26 cellular contexts compared by ENCODE assay signal in the genomic region with DNA sequence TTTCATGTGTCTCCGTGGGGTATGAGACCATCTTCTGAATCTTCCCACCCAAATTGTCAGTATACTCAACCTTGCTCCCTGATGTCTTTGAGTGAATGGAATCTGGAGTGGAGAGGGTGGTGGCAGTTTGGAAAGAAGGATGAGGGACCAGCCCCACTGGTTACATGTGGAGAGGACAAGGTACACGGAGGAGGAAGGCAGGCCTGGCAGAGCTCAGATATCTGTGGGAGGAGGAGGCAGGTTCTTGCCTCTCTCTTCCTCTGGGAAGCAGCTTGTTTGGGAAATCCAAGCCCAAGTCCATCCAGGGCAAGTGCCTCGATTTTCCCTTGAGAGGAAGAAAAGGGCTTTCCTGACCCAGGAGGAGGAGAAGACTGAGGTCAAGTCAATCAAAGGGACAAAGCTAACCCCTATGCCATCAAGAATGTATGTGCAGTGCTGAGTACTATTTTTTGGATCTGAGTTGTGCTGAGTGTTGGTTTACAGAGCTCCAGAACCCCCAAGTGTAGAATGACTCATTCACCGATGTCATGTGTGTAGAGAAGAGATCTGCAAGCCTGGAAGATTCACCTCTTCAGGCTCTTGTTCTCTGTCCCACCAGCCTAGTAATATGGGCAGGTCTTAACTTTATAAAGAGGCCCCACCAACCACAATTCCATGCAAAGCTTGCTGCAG. TPM values are rescaled to one million over a fixed set of nuclear protein-coding genes. Genes with fewer than 3 reads are reported as not detected.
A peak's percentile ranks its signal among the peaks of the same experiment; 100 is the strongest.
DNase-seq lines count a peak whose midpoint lies in the region; ATAC-seq and TF ChIP-seq lines count a peak whose summit lies in the region.
"Had no signal": no experiment of that assay in that cellular context is flagged by ENCODE, and none has a peak within 500 bp of the region (broad histone marks: within the 10 kb centered on the region; RNA-seq: fewer than 3 reads in every experiment).

No MANE protein-coding gene starts in this region.

- H3K27ac Mint-ChIP-seq in activated CD8-positive, alpha-beta memory T cell treated with anti-CD3 and anti-CD28 coated beads, Interleukin-2, amount 10 ng/mL, durations not matched to agents 7 days and 5 days, result no peak overlapping the region
- peak overlapping the region; percentile 68 for H3K27ac Mint-ChIP-seq in stimulated activated effector memory CD8-positive, alpha-beta T cell treated with anti-CD3 and anti-CD28 coated beads, Interleukin-12 subunit alpha, Interleukin-12 subunit beta, amount 100 ng/mL, for 72 hours
- no peak overlapping the region for H3K27ac Mint-ChIP-seq in immature natural killer cell
- H3K27ac Mint-ChIP-seq: activated naive CD8-positive, alpha-beta T cell treated with anti-CD3 and anti-CD28 coated beads for 36 hours; activated T-helper 1 cell treated with anti-CD3 and anti-CD28 coated beads, Interleukin-12 subunit alpha, Interleukin-12 subunit beta, Interleukin-2, Interleukin-4 antibody, amounts not matched to agents 30 ng/mL and 10 ng/mL and 1 ng/mL, durations not matched to agents 14 hours and 24 hours and 36 hours; CD4-positive, alpha-beta T cell; T-helper 1 cell treated with Interleukin-12 subunit alpha and Interleukin-12 subunit beta and Interleukin-4 antibody, amounts not matched to agents 30 μg/mL and 1 μg/mL, for 36 hours had no signal

- no peaks in the 10 kb centered on the region for H3K27me3 Mint-ChIP-seq in activated CD8-positive, alpha-beta memory T cell treated with anti-CD3 and anti-CD28 coated beads, Interleukin-2, amount 10 ng/mL, durations not matched to agents 7 days and 5 days
- peaks cover 0 to 4% (median 2%) of the 10 kb centered on the region in 3 donors for H3K27me3 Mint-ChIP-seq in immature natural killer cell (ENCODE audit: low read depth in 3 of 3)
- H3K27me3 Mint-ChIP-seq: activated naive CD8-positive, alpha-beta T cell treated with anti-CD3 and anti-CD28 coated beads for 36 hours; CD4-positive, alpha-beta T cell had no signal

- H3K36me3 Mint-ChIP-seq in activated CD8-positive, alpha-beta memory T cell treated with anti-CD3 and anti-CD28 coated beads, Interleukin-2, amount 10 ng/mL, durations not matched to agents 7 days and 5 days, result no peaks in the 10 kb centered on the region
- no peaks in the 10 kb centered on the region for H3K36me3 Mint-ChIP-seq in stimulated activated effector memory CD8-positive, alpha-beta T cell treated with anti-CD3 and anti-CD28 coated beads, Interleukin-12 subunit alpha, Interleukin-12 subunit beta, amount 100 ng/mL, for 72 hours
- H3K36me3 Mint-ChIP-seq in immature natural killer cell, result peaks cover 0 to 3% (median 0%) of the 10 kb centered on the region in 3 donors
- H3K36me3 Mint-ChIP-seq: activated naive CD8-positive, alpha-beta T cell treated with anti-CD3 and anti-CD28 coated beads for 36 hours had no signal

- POLR2A ChIA-PET in HEK293T (lab: Yijun Ruan, JAX), result interaction anchor here (0.6 to 1.6 kb wide), 2 partner anchors 12 to 28 kb away, joined by 3 read pairs; no protein-coding TSS in a partner anchor

- no peak overlapping the region for H3K4me3 Mint-ChIP-seq in activated CD8-positive, alpha-beta memory T cell treated with anti-CD3 and anti-CD28 coated beads, Interleukin-2, amount 10 ng/mL, durations not matched to agents 7 days and 5 days
- H3K4me3 Mint-ChIP-seq in stimulated activated effector memory CD8-positive, alpha-beta T cell treated with anti-CD3 and anti-CD28 coated beads, Interleukin-12 subunit alpha, Interleukin-12 subunit beta, amount 100 ng/mL, for 72 hours, result no peak overlapping the region
- no peak overlapping the region for H3K4me3 Mint-ChIP-seq in immature natural killer cell
- H3K4me3 Mint-ChIP-seq: activated CD4-positive, alpha-beta memory T cell treated with anti-CD3 and anti-CD28 coated beads, Interleukin-2, amount 10 ng/mL, durations not matched to agents 7 days and 5 days; activated naive CD8-positive, alpha-beta T cell treated with anti-CD3 and anti-CD28 coated beads for 36 hours; activated T-helper 1 cell treated with anti-CD3 and anti-CD28 coated beads, Interleukin-12 subunit alpha, Interleukin-12 subunit beta, Interleukin-2, Interleukin-4 antibody, amounts not matched to agents 30 ng/mL and 10 ng/mL and 1 ng/mL, durations not matched to agents 14 hours and 24 hours and 36 hours; CD4-positive, alpha-beta T cell; T-helper 1 cell treated with Interleukin-12 subunit alpha and Interleukin-12 subunit beta and Interleukin-4 antibody, amounts not matched to agents 30 μg/mL and 1 μg/mL, for 36 hours had no signal

- no peaks in the 10 kb centered on the region for H3K9me3 Mint-ChIP-seq in activated CD8-positive, alpha-beta memory T cell treated with anti-CD3 and anti-CD28 coated beads, Interleukin-2, amount 10 ng/mL, durations not matched to agents 7 days and 5 days (ENCODE audit: low read depth)
- no peaks in the 10 kb centered on the region for H3K9me3 Mint-ChIP-seq in stimulated activated effector memory CD8-positive, alpha-beta T cell treated with anti-CD3 and anti-CD28 coated beads, Interleukin-12 subunit alpha, Interleukin-12 subunit beta, amount 100 ng/mL, for 72 hours
- H3K9me3 Mint-ChIP-seq in immature natural killer cell, result peaks cover 0 to 1% (median 0%) of the 10 kb centered on the region in 6 donors
- H3K9me3 Mint-ChIP-seq: activated CD4-positive, alpha-beta memory T cell treated with anti-CD3 and anti-CD28 coated beads, Interleukin-2, amount 10 ng/mL, durations not matched to agents 7 days and 5 days; activated naive CD8-positive, alpha-beta T cell treated with anti-CD3 and anti-CD28 coated beads for 36 hours; activated T-helper 1 cell treated with anti-CD3 and anti-CD28 coated beads, Interleukin-12 subunit alpha, Interleukin-12 subunit beta, Interleukin-2, Interleukin-4 antibody, amounts not matched to agents 30 ng/mL and 10 ng/mL and 1 ng/mL, durations not matched to agents 14 hours and 24 hours and 36 hours; CD4-positive, alpha-beta T cell; T-helper 1 cell treated with Interleukin-12 subunit alpha and Interleukin-12 subunit beta and Interleukin-4 antibody, amounts not matched to agents 30 μg/mL and 1 μg/mL, for 36 hours had no signal

- no peak for DNase-seq in activated CD8-positive, alpha-beta memory T cell treated with anti-CD3 and anti-CD28 coated beads, Interleukin-2, amount 10 ng/mL, durations not matched to agents 7 days and 5 days
- DNase-seq in activated CD8-positive, alpha-beta memory T cell treated with anti-CD3 and anti-CD28 coated beads for 24 hours, result no peak
- DNase-seq in NCI-H226 (peak; percentile 34), fibroblast of peridontal ligament (ENCODE audit: extremely low read depth) (peak; percentile 68), immature natural killer cell (no peak), HEK293T (ENCODE audit: extremely low spot score) (no peak)
- no peak for DNase-seq in stimulated activated effector memory CD8-positive, alpha-beta T cell treated with anti-CD3 and anti-CD28 coated beads, Interleukin-12 subunit alpha, Interleukin-12 subunit beta, amount 100 ng/mL, for 72 hours (ENCODE audit: low spot score in 2 of 2)
- no peak for DNase-seq in stimulated activated CD4-positive, alpha-beta T cell treated with anti-CD3 and anti-CD28 coated beads, Interleukin-15, amount 100 ng/mL, for 24 hours
- DNase-seq: activated CD4-positive, alpha-beta memory T cell treated with anti-CD3 and anti-CD28 coated beads, Interleukin-2, amount 10 ng/mL, durations not matched to agents 7 days and 5 days; activated naive CD8-positive, alpha-beta T cell treated with anti-CD3 and anti-CD28 coated beads for 36 hours; CD4-positive, alpha-beta T cell; dermis blood vessel endothelial cell; DMS153; left ventricle myocardium inferior; NCI-H146; NCI-H774; SHP77 treated with DMSO at 0.1 percent for 48 hours; stimulated activated CD4-positive, alpha-beta T cell treated with anti-CD3 and anti-CD28 coated beads, Interleukin-4, amount 100 ng/mL, for 4 hours; WERI-Rb-1 had no signal

- CTCF ChIA-PET in activated CD8-positive, alpha-beta memory T cell treated with anti-CD3 and anti-CD28 coated beads, Interleukin-2, amount 10 ng/mL, durations not matched to agents 7 days and 5 days (lab: Charles Lee), result interaction anchor here (0.8 to 13.2 kb wide), 17 partner anchors 8 to 59 kb away, joined by 3 to 122 read pairs (median 6); partner anchors contain the start of genes LOXL1 and TBC1D21
- CTCF ChIA-PET in HEK293T (lab: Yijun Ruan, JAX), result interaction anchor here (0.9 to 3.4 kb wide), 8 partner anchors 9 to 131 kb away, joined by 3 to 15 read pairs (median 3); partner anchors contain the start of gene LOXL1

- H3K4me1 Mint-ChIP-seq in activated CD8-positive, alpha-beta memory T cell treated with anti-CD3 and anti-CD28 coated beads, Interleukin-2, amount 10 ng/mL, durations not matched to agents 7 days and 5 days, result peaks cover 18% of the 10 kb centered on the region
- peaks cover 6% of the 10 kb centered on the region for H3K4me1 Mint-ChIP-seq in stimulated activated effector memory CD8-positive, alpha-beta T cell treated with anti-CD3 and anti-CD28 coated beads, Interleukin-12 subunit alpha, Interleukin-12 subunit beta, amount 100 ng/mL, for 72 hours
- no peaks in the 10 kb centered on the region for H3K4me1 Mint-ChIP-seq in immature natural killer cell
- H3K4me1 Mint-ChIP-seq: activated naive CD8-positive, alpha-beta T cell treated with anti-CD3 and anti-CD28 coated beads for 36 hours had no signal

- ATAC-seq in activated CD8-positive, alpha-beta memory T cell treated with anti-CD3 and anti-CD28 coated beads, Interleukin-2, amount 10 ng/mL, durations not matched to agents 7 days and 5 days, result peak; percentile 40
- peak; percentile 47 for ATAC-seq in stimulated activated effector memory CD8-positive, alpha-beta T cell treated with anti-CD3 and anti-CD28 coated beads, Interleukin-12 subunit alpha, Interleukin-12 subunit beta, amount 100 ng/mL, for 72 hours
- ATAC-seq: mucosa of descending colon had no signal

TF ChIP-seq in HEK293T, 16 proteins besides CTCF, POLR2A, EP300 and RAD21 (continues in another document):
- no peak for TF ChIP-seq ELF4 (IDR thresholded peaks at IDR 0.05)
- no peak for TF ChIP-seq PKNOX1 (IDR thresholded peaks at IDR 0.05)
- TF ChIP-seq BHLHE40 (IDR thresholded peaks at IDR 0.05; ENCODE audit: borderline replicate concordance), result no peak
- no peak for TF ChIP-seq SUZ12 (IDR thresholded peaks at IDR 0.05)

RNA-seq across cellular contexts. Expression of gene LOXL1, which starts 19.8 kb away (rescaled TPM):
- 1 to 10 TPM; 1.8 to 8.6 TPM for total RNA-seq in activated CD8-positive, alpha-beta memory T cell treated with anti-CD3 and anti-CD28 coated beads, Interleukin-2, amount 10 ng/mL, durations not matched to agents 7 days and 5 days
- 1 to 10 TPM in 1 of 3 donors, under 1 TPM in 1, not detected in 1; 0.98 to 1.1 TPM for polyA plus RNA-seq in immature natural killer cell

RNA-seq across cellular contexts. Expression of gene TBC1D21, which starts 33.1 kb away (rescaled TPM):
- not detected for total RNA-seq in activated CD8-positive, alpha-beta memory T cell treated with anti-CD3 and anti-CD28 coated beads, Interleukin-2, amount 10 ng/mL, durations not matched to agents 7 days and 5 days
- not detected for polyA plus RNA-seq in immature natural killer cell
- total RNA-seq: activated CD4-positive, alpha-beta memory T cell treated with anti-CD3 and anti-CD28 coated beads, Interleukin-2, amount 10 ng/mL, durations not matched to agents 7 days and 5 days; activated naive CD8-positive, alpha-beta T cell treated with anti-CD3 and anti-CD28 coated beads for 36 hours; activated T-helper 1 cell treated with anti-CD3 and anti-CD28 coated beads, Interleukin-12 subunit alpha, Interleukin-12 subunit beta, Interleukin-2, Interleukin-4 antibody, amounts not matched to agents 30 ng/mL and 10 ng/mL and 1 ng/mL, durations not matched to agents 14 hours and 24 hours and 36 hours; breast epithelium; CD4-positive, alpha-beta T cell; dermis blood vessel endothelial cell; left ventricle myocardium inferior; mucosa of descending colon; pulmonary artery endothelial cell; smooth muscle cell; subcutaneous adipose tissue had no signal
- polyA plus RNA-seq: smooth muscle cell had no signal

Comparison
In these comparisons a context has a peak if more than half of its experiments do, and no peak if none do; other contexts are left out.
1. DNase-seq: peak in NCI-H226 (single experiment) and fibroblast of peridontal ligament (single experiment); none in activated CD8-positive, alpha-beta memory T cell treated with anti-CD3 and anti-CD28 coated beads, Interleukin-2, amount 10 ng/mL, durations not matched to agents 7 days and 5 days (single experiment), activated CD8-positive, alpha-beta memory T cell treated with anti-CD3 and anti-CD28 coated beads for 24 hours (single experiment), stimulated activated effector memory CD8-positive, alpha-beta T cell treated with anti-CD3 and anti-CD28 coated beads, Interleukin-12 subunit alpha, Interleukin-12 subunit beta, amount 100 ng/mL, for 72 hours (0 of 2), stimulated activated CD4-positive, alpha-beta T cell treated with anti-CD3 and anti-CD28 coated beads, Interleukin-15, amount 100 ng/mL, for 24 hours (single experiment), immature natural killer cell (0 of 3) and HEK293T (single experiment).